ENCODE assay signal across 8 cellular contexts in genomic region chr6:56570434-56571359, GRCh38.
DNase-seq lines count a peak whose midpoint lies in the region; ATAC-seq and TF ChIP-seq lines count a peak whose summit lies in the region.

No MANE protein-coding gene starts in this region.

- H3K79me2 ChIP-seq in hepatocyte = no peaks in the 10 kb centered on the region

- H2AFZ ChIP-seq in hepatocyte = no peak overlapping the region

- H3K36me3 ChIP-seq in hepatocyte (replicated peaks; ENCODE audit: insufficient read depth, low read depth) (no peaks in the 10 kb centered on the region), upper lobe of left lung (peaks cover 0 to 8% (median 0%) of the 10 kb centered on the region in 4 donors)

- H3K9me2 ChIP-seq in hepatocyte (replicated peaks; ENCODE audit: insufficient read depth) = no peaks in the 10 kb centered on the region

- H3K4me1 Mint-ChIP-seq in activated B cell treated with CpG ODN at 0.5 μM for 24 hours = no peaks in the 10 kb centered on the region

- CTCF ChIA-PET in AG04450 (lab: Charles Lee) = interaction anchor here (0.6 to 2.8 kb wide), 36 partner anchors 9 to 631 kb away, joined by 3 to 35 read pairs (median 3); no protein-coding TSS in a partner anchor
- CTCF ChIA-PET in activated B cell treated with CpG ODN at 0.5 μM for 24 hours (lab: Charles Lee) = interaction anchor here (0.8 to 2.6 kb wide), 7 partner anchors 9 to 214 kb away, joined by 3 to 15 read pairs (median 7); no protein-coding TSS in a partner anchor

- peak; percentile 91 for ATAC-seq in HG02852 (IDR thresholded peaks at IDR 0.05; ENCODE audit: unreplicated experiment)
- peak; percentile 37 for ATAC-seq in activated B cell treated with CpG ODN at 0.5 μM for 24 hours (ENCODE audit: low read depth)
- ATAC-seq in upper lobe of left lung (ENCODE audit: low FRiP score in 2 of 2) = peak in 1 of 2 donors; percentile 73

- TF ChIP-seq POLR2A in upper lobe of left lung (IDR thresholded peaks at IDR 0.05) = no peak

- no peaks in the 10 kb centered on the region for H3K9me3 ChIP-seq in AG04450 (ENCODE audit: control insufficient read depth, insufficient read depth, low read length)
- no peaks in the 10 kb centered on the region for H3K9me3 ChIP-seq in hepatocyte (ENCODE audit: low read depth)
- H3K9me3 ChIP-seq in upper lobe of left lung = no peaks in the 10 kb centered on the region

- no peak overlapping the region for H3K27ac Mint-ChIP-seq in activated B cell treated with CpG ODN at 0.5 μM for 24 hours

- H3K4me3 ChIP-seq in AG04450 (ENCODE audit: low read depth, low read length) (no peak overlapping the region), hepatocyte (no peak overlapping the region), upper lobe of left lung (no peak overlapping the region)

- no peaks in the 10 kb centered on the region for H3K36me3 Mint-ChIP-seq in activated B cell treated with CpG ODN at 0.5 μM for 24 hours (ENCODE audit: low read depth)

- POLR2A ChIA-PET in AG04450 (lab: Yijun Ruan, JAX) = interaction anchor here (0.6 kb wide), 1 partner anchor 88 kb away, joined by 4 read pairs; no protein-coding TSS in a partner anchor
- POLR2A ChIA-PET in activated B cell treated with CpG ODN at 0.5 μM for 24 hours (lab: Charles Lee) = no interaction called here

- no peaks in the 10 kb centered on the region for H4K20me1 ChIP-seq in hepatocyte (ENCODE audit: insufficient read depth, poor library complexity, severe bottlenecking)

- H3K4me2 ChIP-seq in hepatocyte = no peak overlapping the region

- H3K4me1 ChIP-seq in hepatocyte (ENCODE audit: insufficient read depth) = no peaks in the 10 kb centered on the region
- H3K4me1 ChIP-seq in upper lobe of left lung = peaks cover 0 to 5% (median 0%) of the 10 kb centered on the region in 4 donors

- H3K4me3 Mint-ChIP-seq in activated B cell treated with CpG ODN at 0.5 μM for 24 hours = no peak overlapping the region

- TF ChIP-seq CTCF in AG04450 (IDR thresholded peaks at IDR 0.05; ENCODE audit: low read depth, low read length) = peak; percentile 57
- TF ChIP-seq CTCF in GM13977 (IDR thresholded peaks at IDR 0.05; ENCODE audit: extremely low read depth, insufficient read depth, missing control alignments) = peak; percentile 50
- TF ChIP-seq CTCF in activated B cell treated with CpG ODN at 0.5 μM for 24 hours (IDR thresholded peaks at IDR 0.05) = peak; percentile 17
- peak; percentile 46 for TF ChIP-seq CTCF in hepatocyte (IDR thresholded peaks at IDR 0.05; ENCODE audit: poor library complexity)
- TF ChIP-seq CTCF in upper lobe of left lung (IDR thresholded peaks at IDR 0.05) = peak; percentile 40 to 58 (median 49)

- no peaks in the 10 kb centered on the region for H3K9me3 Mint-ChIP-seq in activated B cell treated with CpG ODN at 0.5 μM for 24 hours

- 63% methylated on average over 8 of the region's 8 CpGs for WGBS in hepatocyte (ENCODE audit: low lambda C conversion rate, missing lambda C conversion rate)
- 56% methylated on average over 8 of the region's 8 CpGs for WGBS in upper lobe of left lung, 2 donors

- no peak for TF ChIP-seq EP300 in upper lobe of left lung (IDR thresholded peaks at IDR 0.05)

- H3K27me3 Mint-ChIP-seq in activated B cell treated with CpG ODN at 0.5 μM for 24 hours = no peaks in the 10 kb centered on the region

- intact Hi-C loops in activated B cell treated with CpG ODN at 0.5 μM for 24 hours (cut with micrococcal nuclease) = loop anchor here (1.0 to 2.0 kb wide), 2 partner anchors 24 to 211 kb away; no protein-coding TSS in a partner anchor

- H3K27ac ChIP-seq in AG04450 (ENCODE audit: low read depth, low read length) (no peak overlapping the region), hepatocyte (no peak overlapping the region), upper lobe of left lung (no peak overlapping the region)

- in situ Hi-C loops in GM13977 (cut with MboI; ENCODE audit: low pct_unique_long_range_greater_than_20kb, low sequenced_read_pairs, unreplicated experiment) = loop anchor here (10.0 kb wide), 1 partner anchor 216 kb away; no protein-coding TSS in a partner anchor

- H3K27me3 ChIP-seq in AG04450 (ENCODE audit: control insufficient read depth, insufficient read depth, low read length) (no peaks in the 10 kb centered on the region), hepatocyte (no peaks in the 10 kb centered on the region), upper lobe of left lung (no peaks in the 10 kb centered on the region)

- DNase-seq in AG04450 (ENCODE audit: low read depth, low spot score) (no peak), GM13977 (ENCODE audit: low spot score) (peak; percentile 31), NCI-H1694 (lab: John Stamatoyannopoulos, UW) (peak; percentile 7), activated B cell treated with CpG ODN at 0.5 μM for 24 hours (no peak), hepatocyte (ENCODE audit: low spot score) (peak; percentile 30), upper lobe of left lung (no peak)
- DNase-seq in activated effector memory CD4-positive, alpha-beta T cell treated with anti-CD3 and anti-CD28 coated beads, Interleukin-2, amount 50 U/mL, for 16 hours = no peak

Comparison
In these comparisons a context has a peak if more than half of its experiments do, and no peak if none do; other contexts are left out.
1. DNase-seq: peak in GM13977 (single experiment), NCI-H1694 (single experiment) and hepatocyte (single experiment); none in AG04450 (single experiment), activated B cell treated with CpG ODN at 0.5 μM for 24 hours (single experiment), upper lobe of left lung (0 of 2) and activated effector memory CD4-positive, alpha-beta T cell treated with anti-CD3 and anti-CD28 coated beads, Interleukin-2, amount 50 U/mL, for 16 hours (single experiment).
2. Peak in every context shown above with its lines, with median percentiles within 50 percentile points of each other: CTCF ChIP-seq.